In the genomic region with DNA sequence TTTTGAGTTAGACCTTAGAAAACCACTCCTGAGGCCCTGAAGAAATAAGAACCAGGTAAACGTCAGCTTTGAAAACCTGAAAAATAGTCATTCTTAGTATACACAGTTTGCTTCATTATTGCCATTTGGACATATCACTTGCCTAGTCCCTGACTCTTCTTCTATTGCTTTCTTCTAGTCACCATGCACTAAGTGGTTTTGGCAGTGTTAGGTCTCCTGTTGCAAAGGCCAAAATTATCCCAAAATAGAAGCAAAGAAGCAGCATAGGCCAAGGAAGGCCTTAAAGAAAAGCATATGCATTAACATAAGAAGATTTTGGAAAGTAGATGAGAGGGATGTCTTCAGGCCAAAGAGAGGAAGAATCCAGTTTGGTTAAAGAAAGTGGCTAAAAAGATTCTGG, we compare ENCODE assay signal across 27 cellular contexts. TPM values are rescaled to one million over a fixed set of nuclear protein-coding genes. Genes with fewer than 3 reads are reported as not detected.
"Had no signal": no experiment of that assay in that cellular context is flagged by ENCODE, and none has a peak within 500 bp of the region (broad histone marks: within the 10 kb centered on the region; RNA-seq: fewer than 3 reads in every experiment).

No MANE protein-coding gene starts in this region.

- DNase-seq: effector CD4-positive, alpha-beta T cell; endodermal cell; heart left ventricle; hippocampal formation; left colon; mucosa of descending colon; natural killer cell; posterior cingulate gyrus; spleen; stimulated activated CD4-positive, alpha-beta T cell treated with anti-CD3 and anti-CD28 coated beads, Interleukin-15, amount 100 ng/mL, for 24 hours; stimulated activated CD4-positive, alpha-beta T cell treated with anti-CD3 and anti-CD28 coated beads, Interleukin-1b, Interleukin-23, amount 100 ng/mL, for 48 hours; stimulated activated CD4-positive, alpha-beta T cell treated with anti-CD3 and anti-CD28 coated beads, Interleukin-4, amount 100 ng/mL, for 24 hours; tibial artery; upper lobe of left lung; uterus had no signal

- H3K4me3 ChIP-seq: coronary artery, heart left ventricle, mucosa of descending colon, right atrium auricular region, spleen, tibial artery, upper lobe of left lung, uterus had no signal

- H3K4me3 Mint-ChIP-seq: endodermal cell; natural killer cell; neural crest cell; stimulated activated memory B cell treated with anti-CD40 and anti-IgM and Interleukin-4, amounts not matched to agents 10 μg/mL and 1 μg/mL and 100 μg/mL, for 72 hours; stimulated activated naive CD8-positive, alpha-beta T cell treated with anti-CD3 and anti-CD28 coated beads, Interleukin-15, Interleukin-2, amounts not matched to agents 100 ng/mL and 50 ng/mL, for 24 hours had no signal

- H3K4me1 ChIP-seq: right atrium auricular region, spleen, tibial artery, upper lobe of left lung, uterus had no signal

- FAIRE-seq: endothelial cell of umbilical vein had no signal

- H3K9me3 Mint-ChIP-seq: endodermal cell; natural killer cell; neural crest cell; stimulated activated memory B cell treated with anti-CD40 and anti-IgM and Interleukin-4, amounts not matched to agents 10 μg/mL and 1 μg/mL and 100 μg/mL, for 72 hours; stimulated activated naive CD8-positive, alpha-beta T cell treated with anti-CD3 and anti-CD28 coated beads, Interleukin-15, Interleukin-2, amounts not matched to agents 100 ng/mL and 50 ng/mL, for 24 hours had no signal

- ATAC-seq: left colon; mucosa of descending colon; natural killer cell; stimulated activated memory B cell treated with anti-CD40 and anti-IgM and Interleukin-4, amounts not matched to agents 10 μg/mL and 1 μg/mL and 100 μg/mL, for 72 hours had no signal

- H3K27me3 ChIP-seq: right atrium auricular region, spleen, tibial artery, upper lobe of left lung, uterus had no signal

- H3K36me3 Mint-ChIP-seq: natural killer cell; stimulated activated memory B cell treated with anti-CD40 and anti-IgM and Interleukin-4, amounts not matched to agents 10 μg/mL and 1 μg/mL and 100 μg/mL, for 72 hours had no signal

- H3K27ac ChIP-seq: coronary artery, spleen, tibial artery, upper lobe of left lung, uterus had no signal

- H3K27ac Mint-ChIP-seq: endodermal cell; natural killer cell; stimulated activated memory B cell treated with anti-CD40 and anti-IgM and Interleukin-4, amounts not matched to agents 10 μg/mL and 1 μg/mL and 100 μg/mL, for 72 hours; stimulated activated naive CD8-positive, alpha-beta T cell treated with anti-CD3 and anti-CD28 coated beads, Interleukin-15, Interleukin-2, amounts not matched to agents 100 ng/mL and 50 ng/mL, for 24 hours had no signal

- H3K36me3 ChIP-seq: heart left ventricle, right atrium auricular region, spleen, tibial artery, upper lobe of left lung, uterus had no signal

- H3K4me1 Mint-ChIP-seq: natural killer cell; stimulated activated memory B cell treated with anti-CD40 and anti-IgM and Interleukin-4, amounts not matched to agents 10 μg/mL and 1 μg/mL and 100 μg/mL, for 72 hours had no signal

- H3K9me3 ChIP-seq: heart left ventricle, mucosa of descending colon, right atrium auricular region, spleen, tibial artery, upper lobe of left lung, uterus had no signal

RNA-seq across cellular contexts. Expression of a gene that starts 24.1 kb away (rescaled TPM):
- total RNA-seq: dermis microvascular lymphatic vessel endothelial cell, endothelial cell of umbilical vein, glomerular endothelial cell, kidney epithelial cell, lower leg skin, natural killer cell, osteocyte, spleen, temporal lobe had no signal
- polyA plus RNA-seq: endothelial cell of umbilical vein had no signal
